19 cellular contexts compared by ENCODE assay signal in the genomic region with DNA sequence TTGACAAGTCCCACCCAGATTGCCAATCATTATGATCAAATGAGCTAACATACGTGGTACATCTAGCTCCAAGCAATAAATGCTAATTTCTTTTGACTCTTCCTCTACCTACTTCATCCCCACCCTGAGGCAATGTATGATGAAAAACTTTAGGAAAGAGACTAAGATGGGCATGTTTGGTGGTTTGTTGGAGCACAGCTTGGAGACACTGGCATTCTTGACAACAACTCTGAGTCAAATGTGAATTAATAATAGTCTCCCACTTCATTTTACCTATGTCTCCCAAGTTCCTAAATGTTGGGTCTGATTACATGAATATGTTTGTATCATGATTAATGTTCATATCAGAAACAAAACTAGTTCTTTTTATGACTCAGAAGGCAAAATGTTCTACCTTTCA.
"Had no signal": no experiment of that assay in that cellular context is flagged by ENCODE, and none has a peak within 500 bp of the region (broad histone marks: within the 10 kb centered on the region; RNA-seq: fewer than 3 reads in every experiment).

No MANE protein-coding gene starts in this region.

- H3K9me3 Mint-ChIP-seq: activated naive CD4-positive, alpha-beta T cell treated with anti-CD3 and anti-CD28 coated beads, Interleukin-2, amount 50 U/mL, for 72 hours; stimulated activated naive CD8-positive, alpha-beta T cell treated with anti-CD3 and anti-CD28 coated beads, Interleukin-15, amount 100 ng/mL, for 72 hours had no signal

- H3K27ac Mint-ChIP-seq: activated naive CD4-positive, alpha-beta T cell treated with anti-CD3 and anti-CD28 coated beads, Interleukin-2, amount 50 U/mL, for 72 hours; activated T-cell treated with anti-CD3 and anti-CD28 coated beads, Interleukin-2, amount 50 U/mL, for 24 hours; activated T-helper 17 cell treated with anti-CD3 and anti-CD28 coated beads, Interleukin-2, amount 50 U/mL, for 72 hours; naive thymus-derived CD4-positive, alpha-beta T cell; stimulated activated naive CD8-positive, alpha-beta T cell treated with anti-CD3 and anti-CD28 coated beads, Interleukin-15, amount 100 ng/mL, for 72 hours had no signal

- H3K27me3 Mint-ChIP-seq: activated T-cell treated with anti-CD3 and anti-CD28 coated beads, Interleukin-2, amount 50 U/mL, for 24 hours; activated T-helper 17 cell treated with anti-CD3 and anti-CD28 coated beads, Interleukin-2, amount 50 U/mL, for 72 hours; naive thymus-derived CD4-positive, alpha-beta T cell; stimulated activated naive CD8-positive, alpha-beta T cell treated with anti-CD3 and anti-CD28 coated beads, Interleukin-15, amount 100 ng/mL, for 72 hours had no signal

- H3K4me3 ChIP-seq: right lobe of liver, skin epidermis, tibial nerve had no signal

- H3K4me1 ChIP-seq: right lobe of liver had no signal

- H3K9me3 ChIP-seq: right lobe of liver, tibial nerve had no signal

- FAIRE-seq: endometrium, frontal cortex had no signal

- H3K4me3 Mint-ChIP-seq: activated T-cell treated with anti-CD3 and anti-CD28 coated beads, Interleukin-2, amount 50 U/mL, for 24 hours; activated T-helper 17 cell treated with anti-CD3 and anti-CD28 coated beads, Interleukin-2, amount 50 U/mL, for 72 hours; naive thymus-derived CD4-positive, alpha-beta T cell; neural crest cell; stimulated activated naive CD8-positive, alpha-beta T cell treated with anti-CD3 and anti-CD28 coated beads, Interleukin-15, amount 100 ng/mL, for 72 hours had no signal

- H3K27ac ChIP-seq: right lobe of liver, tibial nerve had no signal

- H3K36me3 Mint-ChIP-seq: activated naive CD4-positive, alpha-beta T cell treated with anti-CD3 and anti-CD28 coated beads, Interleukin-2, amount 50 U/mL, for 72 hours had no signal

- H3K4me1 Mint-ChIP-seq: neural crest cell had no signal

- ATAC-seq: activated CD4-positive, CD25-positive, alpha-beta regulatory T cell treated with anti-CD3 and anti-CD28 coated beads, Interleukin-2, amount 50 U/mL, for 24 hours; activated naive CD4-positive, alpha-beta T cell treated with anti-CD3 and anti-CD28 coated beads, Interleukin-2, amount 50 U/mL, for 72 hours; activated T-helper 17 cell treated with anti-CD3 and anti-CD28 coated beads, Interleukin-2, amount 50 U/mL, for 72 hours; left colon; naive thymus-derived CD4-positive, alpha-beta T cell; stimulated activated naive CD8-positive, alpha-beta T cell treated with anti-CD3 and anti-CD28 coated beads, Interleukin-15, amount 100 ng/mL, for 72 hours had no signal

- H3K27me3 ChIP-seq: right lobe of liver, tibial nerve had no signal

- DNase-seq: activated T-cell treated with anti-CD3 and anti-CD28 coated beads, Interleukin-2, amount 50 U/mL, for 24 hours; cerebellar nuclear complex; cortex of kidney; effector CD4-positive, alpha-beta T cell; hippocampal formation; left colon; naive thymus-derived CD4-positive, alpha-beta T cell; occipital lobe; right lobe of liver; stimulated activated CD4-positive, alpha-beta T cell treated with anti-CD3 and anti-CD28 coated beads, Interleukin-1b, Interleukin-23, amount 100 ng/mL, for 48 hours; stimulated activated naive CD8-positive, alpha-beta T cell treated with anti-CD3 and anti-CD28 coated beads, Interleukin-15, amount 100 ng/mL, for 72 hours had no signal

- H3K36me3 ChIP-seq: right lobe of liver had no signal
